1 cellular context compared by ENCODE assay signal in the genomic region with DNA sequence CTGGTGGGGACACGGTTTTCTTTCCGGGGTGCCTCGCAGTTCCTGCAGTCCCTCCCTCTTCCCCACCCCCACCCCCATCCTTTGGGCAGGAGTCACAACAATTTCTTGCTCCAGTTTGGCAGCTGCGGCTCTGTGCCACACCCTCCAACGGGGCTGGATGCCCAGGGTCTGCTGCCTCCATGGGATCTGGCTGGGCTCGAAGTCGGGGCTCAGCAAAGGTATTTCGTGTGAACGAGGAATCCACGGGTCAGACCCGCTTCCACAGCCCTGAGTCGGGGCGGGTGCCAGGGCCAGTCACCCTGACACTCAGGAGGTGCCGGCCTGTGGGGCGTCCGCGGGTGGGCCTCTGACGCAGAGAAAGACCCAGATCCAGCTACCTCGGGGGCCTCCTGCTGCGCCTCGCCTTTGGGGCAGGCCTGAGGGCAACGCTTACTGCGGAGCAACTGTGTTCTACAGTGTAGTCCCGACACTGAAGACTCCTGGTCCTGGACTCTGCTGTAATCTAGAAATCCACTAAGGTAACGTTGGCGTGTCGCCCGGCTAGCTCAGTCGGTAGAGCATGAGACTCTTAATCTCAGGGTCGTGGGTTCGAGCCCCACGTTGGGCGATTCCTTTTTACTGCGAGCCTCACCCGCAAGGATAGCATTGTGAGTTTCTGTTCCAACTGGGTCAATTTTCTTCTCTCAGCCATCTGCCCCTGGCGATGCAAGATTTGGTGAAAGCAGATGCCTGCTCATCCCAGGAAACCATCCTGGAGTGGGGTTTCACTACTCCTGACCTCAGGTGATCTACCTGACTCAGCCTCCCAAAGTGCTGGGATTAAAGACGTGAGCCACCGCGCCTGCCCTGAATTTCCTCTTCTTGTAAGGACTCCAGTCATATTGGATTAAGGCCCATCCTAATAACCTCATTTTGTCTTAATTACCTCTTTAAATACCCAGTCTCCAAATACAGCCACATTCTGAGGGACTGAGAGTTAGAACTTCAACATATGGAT.
TF ChIP-seq lines count a peak whose summit lies in the region.

No MANE protein-coding gene starts in this region.

TF ChIP-seq in HepG2, 621 proteins besides CTCF, POLR2A, EP300 and RAD21 (continued from another document and continues in another):
- TF ChIP-seq, protein P1, sequence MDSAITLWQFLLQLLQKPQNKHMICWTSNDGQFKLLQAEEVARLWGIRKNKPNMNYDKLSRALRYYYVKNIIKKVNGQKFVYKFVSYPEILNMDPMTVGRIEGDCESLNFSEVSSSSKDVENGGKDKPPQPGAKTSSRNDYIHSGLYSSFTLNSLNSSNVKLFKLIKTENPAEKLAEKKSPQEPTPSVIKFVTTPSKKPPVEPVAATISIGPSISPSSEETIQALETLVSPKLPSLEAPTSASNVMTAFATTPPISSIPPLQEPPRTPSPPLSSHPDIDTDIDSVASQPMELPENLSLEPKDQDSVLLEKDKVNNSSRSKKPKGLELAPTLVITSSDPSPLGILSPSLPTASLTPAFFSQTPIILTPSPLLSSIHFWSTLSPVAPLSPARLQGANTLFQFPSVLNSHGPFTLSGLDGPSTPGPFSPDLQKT (CRISPR knock-in tag; IDR thresholded peaks at IDR 0.05; ENCODE audit: borderline replicate concordance) = no peak
- TF ChIP-seq CHD2 (IDR thresholded peaks at IDR 0.05; ENCODE audit: low read depth, low read length) (no peak), LCORL (IDR thresholded peaks at IDR 0.05) (no peak), LCORL (CRISPR knock-in tag; IDR thresholded peaks at IDR 0.05) (no peak), XRCC5 (optimal IDR thresholded peaks at IDR 0.05; ENCODE audit: low read length) (peak; percentile 41), ZNF720 (CRISPR knock-in tag; IDR thresholded peaks at IDR 0.05) (no peak), ZNF557 (CRISPR knock-in tag; IDR thresholded peaks at IDR 0.05) (peak; percentile 84), ZNF326 (CRISPR knock-in tag; IDR thresholded peaks at IDR 0.05; ENCODE audit: borderline replicate concordance) (no peak), KAT2B (IDR thresholded peaks at IDR 0.05; ENCODE audit: borderline replicate concordance, low read depth, low read length) (no peak), HOXA3 (CRISPR knock-in tag; IDR thresholded peaks at IDR 0.05) (peak; percentile 76), ZNF136 (CRISPR knock-in tag; IDR thresholded peaks at IDR 0.05; ENCODE audit: low read depth) (no peak), ZNF75D (CRISPR knock-in tag; IDR thresholded peaks at IDR 0.05; ENCODE audit: borderline replicate concordance) (no peak), ZBTB2 (CRISPR knock-in tag; IDR thresholded peaks at IDR 0.05; ENCODE audit: low read depth) (no peak), ZBTB37 (CRISPR knock-in tag; IDR thresholded peaks at IDR 0.05) (no peak), ZNF30 (CRISPR knock-in tag; IDR thresholded peaks at IDR 0.05) (no peak), ZNF124 (CRISPR knock-in tag; IDR thresholded peaks at IDR 0.05) (no peak; the same call in 1 of the 2 replicates), ZBTB26 (CRISPR knock-in tag; IDR thresholded peaks at IDR 0.05; ENCODE audit: borderline replicate concordance) (no peak), ZNF550 (CRISPR knock-in tag; IDR thresholded peaks at IDR 0.05; ENCODE audit: borderline replicate concordance) (no peak), DNMT1 (CRISPR knock-in tag; IDR thresholded peaks at IDR 0.05) (no peak), TEAD3 (CRISPR knock-in tag; optimal IDR thresholded peaks at IDR 0.05; ENCODE audit: borderline replicate concordance) (no peak), ZZZ3 (CRISPR knock-in tag; IDR thresholded peaks at IDR 0.05; ENCODE audit: borderline replicate concordance) (no peak), ZNF782 (CRISPR knock-in tag; IDR thresholded peaks at IDR 0.05; ENCODE audit: borderline replicate concordance) (no peak), SYNCRIP (IDR thresholded peaks at IDR 0.05; ENCODE audit: insufficient read depth, low read depth, low read length) (no peak), ZNF260 (CRISPR knock-in tag; IDR thresholded peaks at IDR 0.05; ENCODE audit: borderline replicate concordance, low read depth) (no peak), ISL2 (CRISPR knock-in tag; IDR thresholded peaks at IDR 0.05) (0 out of 2 replicates have a peak, but pooled peaks have one; percentile 51), ELF1 (CRISPR knock-in tag; IDR thresholded peaks at IDR 0.05) (no peak), ZBTB25 (CRISPR knock-in tag; IDR thresholded peaks at IDR 0.05) (no peak), ZNF232 (CRISPR knock-in tag; IDR thresholded peaks at IDR 0.05; ENCODE audit: borderline replicate concordance) (peak; percentile 79; the same call in 1 of the 2 replicates), CHCHD3 (CRISPR knock-in tag; IDR thresholded peaks at IDR 0.05) (no peak), SALL2 (CRISPR knock-in tag; IDR thresholded peaks at IDR 0.05) (no peak), ZNF468 (CRISPR knock-in tag; IDR thresholded peaks at IDR 0.05) (no peak), PLSCR1 (CRISPR knock-in tag; IDR thresholded peaks at IDR 0.05; ENCODE audit: borderline replicate concordance) (no peak), NCOA5 (CRISPR knock-in tag; IDR thresholded peaks at IDR 0.05) (no peak), ASH2L (IDR thresholded peaks at IDR 0.05; ENCODE audit: insufficient read length, low read depth, low read length) (no peak), MTF2 (CRISPR knock-in tag; IDR thresholded peaks at IDR 0.05; ENCODE audit: borderline replicate concordance) (no peak), ZKSCAN1 (IDR thresholded peaks at IDR 0.05; ENCODE audit: low read length) (no peak), HHEX (CRISPR knock-in tag; IDR thresholded peaks at IDR 0.05) (no peak), ETS1 (CRISPR knock-in tag; IDR thresholded peaks at IDR 0.05) (no peak), GLI4 (CRISPR knock-in tag; IDR thresholded peaks at IDR 0.05; ENCODE audit: borderline replicate concordance) (no peak), ARNTL (CRISPR knock-in tag; IDR thresholded peaks at IDR 0.05) (no peak), JDP2 (CRISPR knock-in tag; IDR thresholded peaks at IDR 0.05; ENCODE audit: borderline replicate concordance) (no peak), HMG20A (CRISPR knock-in tag; IDR thresholded peaks at IDR 0.05; ENCODE audit: borderline replicate concordance) (no peak), THYN1 (CRISPR knock-in tag; IDR thresholded peaks at IDR 0.05; ENCODE audit: borderline replicate concordance, low read depth) (no peak)
- TF ChIP-seq, protein P2, sequence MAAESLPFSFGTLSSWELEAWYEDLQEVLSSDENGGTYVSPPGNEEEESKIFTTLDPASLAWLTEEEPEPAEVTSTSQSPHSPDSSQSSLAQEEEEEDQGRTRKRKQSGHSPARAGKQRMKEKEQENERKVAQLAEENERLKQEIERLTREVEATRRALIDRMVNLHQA (CRISPR knock-in tag; IDR thresholded peaks at IDR 0.05) = no peak
- TF ChIP-seq, protein P3, sequence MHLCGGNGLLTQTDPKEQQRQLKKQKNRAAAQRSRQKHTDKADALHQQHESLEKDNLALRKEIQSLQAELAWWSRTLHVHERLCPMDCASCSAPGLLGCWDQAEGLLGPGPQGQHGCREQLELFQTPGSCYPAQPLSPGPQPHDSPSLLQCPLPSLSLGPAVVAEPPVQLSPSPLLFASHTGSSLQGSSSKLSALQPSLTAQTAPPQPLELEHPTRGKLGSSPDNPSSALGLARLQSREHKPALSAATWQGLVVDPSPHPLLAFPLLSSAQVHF (CRISPR knock-in tag; IDR thresholded peaks at IDR 0.05) = no peak
- TF ChIP-seq, protein P4, sequence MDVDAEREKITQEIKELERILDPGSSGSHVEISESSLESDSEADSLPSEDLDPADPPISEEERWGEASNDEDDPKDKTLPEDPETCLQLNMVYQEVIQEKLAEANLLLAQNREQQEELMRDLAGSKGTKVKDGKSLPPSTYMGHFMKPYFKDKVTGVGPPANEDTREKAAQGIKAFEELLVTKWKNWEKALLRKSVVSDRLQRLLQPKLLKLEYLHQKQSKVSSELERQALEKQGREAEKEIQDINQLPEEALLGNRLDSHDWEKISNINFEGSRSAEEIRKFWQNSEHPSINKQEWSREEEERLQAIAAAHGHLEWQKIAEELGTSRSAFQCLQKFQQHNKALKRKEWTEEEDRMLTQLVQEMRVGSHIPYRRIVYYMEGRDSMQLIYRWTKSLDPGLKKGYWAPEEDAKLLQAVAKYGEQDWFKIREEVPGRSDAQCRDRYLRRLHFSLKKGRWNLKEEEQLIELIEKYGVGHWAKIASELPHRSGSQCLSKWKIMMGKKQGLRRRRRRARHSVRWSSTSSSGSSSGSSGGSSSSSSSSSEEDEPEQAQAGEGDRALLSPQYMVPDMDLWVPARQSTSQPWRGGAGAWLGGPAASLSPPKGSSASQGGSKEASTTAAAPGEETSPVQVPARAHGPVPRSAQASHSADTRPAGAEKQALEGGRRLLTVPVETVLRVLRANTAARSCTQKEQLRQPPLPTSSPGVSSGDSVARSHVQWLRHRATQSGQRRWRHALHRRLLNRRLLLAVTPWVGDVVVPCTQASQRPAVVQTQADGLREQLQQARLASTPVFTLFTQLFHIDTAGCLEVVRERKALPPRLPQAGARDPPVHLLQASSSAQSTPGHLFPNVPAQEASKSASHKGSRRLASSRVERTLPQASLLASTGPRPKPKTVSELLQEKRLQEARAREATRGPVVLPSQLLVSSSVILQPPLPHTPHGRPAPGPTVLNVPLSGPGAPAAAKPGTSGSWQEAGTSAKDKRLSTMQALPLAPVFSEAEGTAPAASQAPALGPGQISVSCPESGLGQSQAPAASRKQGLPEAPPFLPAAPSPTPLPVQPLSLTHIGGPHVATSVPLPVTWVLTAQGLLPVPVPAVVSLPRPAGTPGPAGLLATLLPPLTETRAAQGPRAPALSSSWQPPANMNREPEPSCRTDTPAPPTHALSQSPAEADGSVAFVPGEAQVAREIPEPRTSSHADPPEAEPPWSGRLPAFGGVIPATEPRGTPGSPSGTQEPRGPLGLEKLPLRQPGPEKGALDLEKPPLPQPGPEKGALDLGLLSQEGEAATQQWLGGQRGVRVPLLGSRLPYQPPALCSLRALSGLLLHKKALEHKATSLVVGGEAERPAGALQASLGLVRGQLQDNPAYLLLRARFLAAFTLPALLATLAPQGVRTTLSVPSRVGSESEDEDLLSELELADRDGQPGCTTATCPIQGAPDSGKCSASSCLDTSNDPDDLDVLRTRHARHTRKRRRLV (CRISPR knock-in tag; IDR thresholded peaks at IDR 0.05) = no peak
- TF ChIP-seq, protein P5, sequence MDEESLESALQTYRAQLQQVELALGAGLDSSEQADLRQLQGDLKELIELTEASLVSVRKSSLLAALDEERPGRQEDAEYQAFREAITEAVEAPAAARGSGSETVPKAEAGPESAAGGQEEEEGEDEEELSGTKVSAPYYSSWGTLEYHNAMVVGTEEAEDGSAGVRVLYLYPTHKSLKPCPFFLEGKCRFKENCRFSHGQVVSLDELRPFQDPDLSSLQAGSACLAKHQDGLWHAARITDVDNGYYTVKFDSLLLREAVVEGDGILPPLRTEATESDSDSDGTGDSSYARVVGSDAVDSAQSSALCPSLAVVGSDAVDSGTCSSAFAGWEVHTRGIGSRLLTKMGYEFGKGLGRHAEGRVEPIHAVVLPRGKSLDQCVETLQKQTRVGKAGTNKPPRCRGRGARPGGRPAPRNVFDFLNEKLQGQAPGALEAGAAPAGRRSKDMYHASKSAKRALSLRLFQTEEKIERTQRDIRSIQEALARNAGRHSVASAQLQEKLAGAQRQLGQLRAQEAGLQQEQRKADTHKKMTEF (CRISPR knock-in tag; IDR thresholded peaks at IDR 0.05) = peak; percentile 59
